19 cellular contexts compared by ENCODE assay signal in genomic region chr20:62723768-62724420, GRCh38. TPM values are rescaled to one million over a fixed set of nuclear protein-coding genes. Genes with fewer than 3 reads are reported as not detected.
DNase-seq lines count a peak whose midpoint lies in the region; ATAC-seq, FAIRE-seq and TF ChIP-seq lines count a peak whose summit lies in the region.
"Had no signal": no experiment of that assay in that cellular context is flagged by ENCODE, and none has a peak within 500 bp of the region (broad histone marks: within the 10 kb centered on the region; RNA-seq: fewer than 3 reads in every experiment).

No MANE protein-coding gene starts in this region.

- no peak for ATAC-seq in RWPE2 (ENCODE audit: low read depth)
- ATAC-seq: K562 had no signal

- 48 to 81% (median 62%) methylated on average over 8 to 11 of the region's 11 CpGs for WGBS in spleen, 5 donors

- intact Hi-C loops in kidney (cut with DNase I), result no loop called here
- intact Hi-C loops in spleen (cut with DNase I; ENCODE audit: low total_unique reads), result no loop called here

- no peak overlapping the region for H3K9ac ChIP-seq in kidney (ENCODE audit: low read length in 2 of 2)

- peak; percentile 81 for DNase-seq in RWPE2 (ENCODE audit: low spot score)
- peak; percentile 22 for DNase-seq in kidney
- DNase-seq in spleen, result peak; percentile 54
- no peak for DNase-seq in Ammon's horn (ENCODE audit: low spot score)
- no peak for DNase-seq in NAMALWA (ENCODE audit: low spot score)
- DNase-seq in stimulated activated CD4-positive, alpha-beta T cell treated with anti-CD3 and anti-CD28 coated beads, Interleukin-2, amount 100 ng/mL, for 48 hours, result no peak
- DNase-seq: ACHN, AML-193, DMS79 treated with DMSO at 0.1 percent for 48 hours, H9, NCI-H1436 treated with DMSO at 0.1 percent for 48 hours, NCI-H510A, NCI-H774, RPMI8226 had no signal

- H3K4me3 ChIP-seq in RWPE2 (ENCODE audit: severe bottlenecking), result no peak overlapping the region
- H3K4me3 ChIP-seq in kidney (ENCODE audit: low read length in 2 of 2), result no peak overlapping the region
- H3K4me3 ChIP-seq in spleen, result no peak overlapping the region
- H3K4me3 ChIP-seq: K562 had no signal

- H3K9me3 ChIP-seq in RWPE2 (ENCODE audit: severe bottlenecking), result peaks cover 15% of the 10 kb centered on the region
- H3K9me3 ChIP-seq in kidney (ENCODE audit: control insufficient read depth in 1 of 2, low read length in 2 of 2), result peaks cover 0 to 5% of the 10 kb centered on the region in 2 donors
- peaks cover 0 to 33% (median 29%) of the 10 kb centered on the region in 8 donors for H3K9me3 ChIP-seq in spleen

- H3K36me3 ChIP-seq in RWPE2 (ENCODE audit: low read depth) (peaks cover 5% of the 10 kb centered on the region), kidney (ENCODE audit: control insufficient read depth in 1 of 2, insufficient read depth in 2 of 2, low read length in 2 of 2) (no peaks in the 10 kb centered on the region), spleen (no peaks in the 10 kb centered on the region)

- TF ChIP-seq POLR2A in spleen (IDR thresholded peaks at IDR 0.05), result no peak

- H3K27me3 ChIP-seq in RWPE2 (ENCODE audit: insufficient read depth, poor library complexity, severe bottlenecking) (no peaks in the 10 kb centered on the region), spleen (replicated peaks in 1 of 7) (peaks cover 0 to 67% (median 16%) of the 10 kb centered on the region in 7 donors)

- no peak for TF ChIP-seq CTCF in C4-2B (conservative IDR thresholded peaks at IDR 0.05)
- TF ChIP-seq CTCF in RWPE2 (IDR thresholded peaks at IDR 0.05; ENCODE audit: poor library complexity, severe bottlenecking), result no peak
- TF ChIP-seq CTCF in kidney (IDR thresholded peaks at IDR 0.05; ENCODE audit: borderline replicate concordance, extremely low read depth, insufficient read depth), result no peak
- no peak for TF ChIP-seq CTCF in spleen (IDR thresholded peaks at IDR 0.05 in 8 of 11, conservative IDR thresholded peaks at IDR 0.05 in 3 of 11)

- H3K4me1 ChIP-seq in RWPE2 (ENCODE audit: insufficient read depth, poor library complexity, severe bottlenecking), result no peaks in the 10 kb centered on the region
- H3K4me1 ChIP-seq in kidney (ENCODE audit: control insufficient read depth in 1 of 2, insufficient read depth in 1 of 2, low read depth in 1 of 2, low read length in 2 of 2), result peaks cover 0 to 2% of the 10 kb centered on the region in 2 donors
- H3K4me1 ChIP-seq in spleen, result peaks cover 0 to 24% (median 0%) of the 10 kb centered on the region in 6 donors

- no peak for FAIRE-seq in kidney (lab: Jason Lieb, UNC)
- FAIRE-seq: K562 had no signal

- H3K27ac ChIP-seq in C4-2B, result peak overlapping the region; percentile 32
- H3K27ac ChIP-seq in RWPE2 (ENCODE audit: poor library complexity, severe bottlenecking), result no peak overlapping the region
- no peak overlapping the region for H3K27ac ChIP-seq in kidney (ENCODE audit: low read depth in 2 of 2, low read length in 2 of 2)
- H3K27ac ChIP-seq in spleen, result no peak overlapping the region

RNA-seq across cellular contexts. Expression of gene NTSR1, which starts 15.3 kb away (rescaled TPM):
- 0.09 TPM for total RNA-seq in kidney
- polyA plus RNA-seq in kidney (ENCODE audit: insufficient read depth, low read depth, low replicate concordance), result not detected
- total RNA-seq in spleen, result 1 to 10 TPM in 3 of 7 donors, under 1 TPM in 4; 0.51 to 5.7 (median 0.92) TPM
- polyA plus RNA-seq in spleen, result under 1 TPM; 0.14 to 0.30 (median 0.26) TPM
- total RNA-seq: CD8-positive, alpha-beta memory T cell; G401; SK-MEL-5 had no signal
- polyA plus RNA-seq: CD8-positive, alpha-beta memory T cell had no signal

Comparison
In these comparisons a context has a peak if more than half of its experiments do, and no peak if none do; other contexts are left out.
1. DNase-seq: peak in RWPE2 (single experiment), kidney (single experiment) and spleen (single experiment); none in Ammon's horn (single experiment), NAMALWA (single experiment) and stimulated activated CD4-positive, alpha-beta T cell treated with anti-CD3 and anti-CD28 coated beads, Interleukin-2, amount 100 ng/mL, for 48 hours (0 of 2).